In genomic region chr18:35267809-35268208, GRCh38 we compare ENCODE assay signal across 7 cellular contexts. TPM values are rescaled to one million over a fixed set of nuclear protein-coding genes. Genes with fewer than 3 reads are reported as not detected.
DNase-seq lines count a peak whose midpoint lies in the region; ATAC-seq and TF ChIP-seq lines count a peak whose summit lies in the region.

No MANE protein-coding gene starts in this region.

- CTCF ChIA-PET in IMR-90 (lab: Yijun Ruan, JAX): no interaction called here

- no peaks in the 10 kb centered on the region for H3K4me1 ChIP-seq in IMR-90 (ENCODE audit: control insufficient read depth, insufficient read depth, low read length)
- H3K4me1 ChIP-seq in right atrium auricular region: no peaks in the 10 kb centered on the region

- H3K4me3 Mint-ChIP-seq in activated naive CD8-positive, alpha-beta T cell: peak overlapping the region; percentile 93
- H3K4me3 Mint-ChIP-seq in stimulated activated naive CD8-positive, alpha-beta T cell treated with anti-CD3 and anti-CD28 coated beads, Interleukin-15, Interleukin-2, amounts not matched to agents 100 ng/mL and 50 ng/mL, for 24 hours: peak overlapping the region; percentile 84

- no peak overlapping the region for H3K27ac ChIP-seq in IMR-90 (ENCODE audit: insufficient read depth, low read length)
- peak overlapping the region; percentile 88 to 90 for H3K27ac ChIP-seq in right atrium auricular region

- dilution Hi-C loops in IMR-90 (cut with HindIII; ENCODE audit: low sequenced_read_pairs, unreplicated experiment): no loop called here

- H2AFZ ChIP-seq in IMR-90 (replicated peaks; ENCODE audit: low read length, poor library complexity): peak overlapping the region; percentile 18

- no peak overlapping the region for H4K8ac ChIP-seq in IMR-90 (ENCODE audit: low read depth in 2 of 2, low read length in 2 of 2)

- peaks cover 5% of the 10 kb centered on the region for H3K36me3 Mint-ChIP-seq in activated naive CD8-positive, alpha-beta T cell
- peaks cover 39% of the 10 kb centered on the region for H3K36me3 Mint-ChIP-seq in stimulated activated naive CD8-positive, alpha-beta T cell treated with anti-CD3 and anti-CD28 coated beads, Interleukin-15, Interleukin-2, amounts not matched to agents 100 ng/mL and 50 ng/mL, for 24 hours (ENCODE audit: low read depth)

- H2AK5ac ChIP-seq in IMR-90 (ENCODE audit: low read depth, low read length): no peak overlapping the region

- H3K4me3 ChIP-seq in IMR-90 (ENCODE audit: insufficient read depth, low read depth, low read length): no peak overlapping the region
- H3K4me3 ChIP-seq in right atrium auricular region: peak overlapping the region; percentile 63 to 72

- no peak for TF ChIP-seq POLR2A in IMR-90 (IDR thresholded peaks at IDR 0.05; ENCODE audit: low read depth, low read length)

- no peak overlapping the region for H3K18ac ChIP-seq in IMR-90 (ENCODE audit: low read depth, low read length)

- no peak overlapping the region for H2BK5ac ChIP-seq in IMR-90 (ENCODE audit: low read depth, low read length, poor library complexity, severe bottlenecking)

- H3K9me1 ChIP-seq in IMR-90 (ENCODE audit: insufficient read depth, low read length): no peaks in the 10 kb centered on the region

- H3K9me3 Mint-ChIP-seq in activated naive CD8-positive, alpha-beta T cell (ENCODE audit: low read depth): peaks cover 12% of the 10 kb centered on the region
- peaks cover 16% of the 10 kb centered on the region for H3K9me3 Mint-ChIP-seq in stimulated activated naive CD8-positive, alpha-beta T cell treated with anti-CD3 and anti-CD28 coated beads, Interleukin-15, Interleukin-2, amounts not matched to agents 100 ng/mL and 50 ng/mL, for 24 hours

- POLR2A ChIA-PET in IMR-90 (lab: Charles Lee; ENCODE audit: unreplicated experiment): no interaction called here

- no peak overlapping the region for H4K91ac ChIP-seq in IMR-90 (ENCODE audit: insufficient read depth, low read depth, low read length)

- in situ Hi-C loops in IMR-90 (cut with MboI; ENCODE audit: low sequenced_read_pairs): no loop called here

- H3K36me3 ChIP-seq in IMR-90 (ENCODE audit: control insufficient read depth, insufficient read depth, low read length) (peaks cover 19% of the 10 kb centered on the region), right atrium auricular region (peaks cover 6% of the 10 kb centered on the region)

- no peaks in the 10 kb centered on the region for H4K20me1 ChIP-seq in IMR-90 (ENCODE audit: insufficient read depth, low read length)

- H3K27me3 Mint-ChIP-seq in activated naive CD8-positive, alpha-beta T cell: no peaks in the 10 kb centered on the region
- H3K27me3 Mint-ChIP-seq in stimulated activated naive CD8-positive, alpha-beta T cell treated with anti-CD3 and anti-CD28 coated beads, Interleukin-15, Interleukin-2, amounts not matched to agents 100 ng/mL and 50 ng/mL, for 24 hours: no peaks in the 10 kb centered on the region

- no peak for TF ChIP-seq RAD21 in IMR-90 (IDR thresholded peaks at IDR 0.05; ENCODE audit: low read length)

- peak overlapping the region; percentile 88 for H3K27ac Mint-ChIP-seq in activated naive CD8-positive, alpha-beta T cell
- H3K27ac Mint-ChIP-seq in stimulated activated naive CD8-positive, alpha-beta T cell treated with anti-CD3 and anti-CD28 coated beads, Interleukin-15, Interleukin-2, amounts not matched to agents 100 ng/mL and 50 ng/mL, for 24 hours: no peak overlapping the region

- peaks cover 23% of the 10 kb centered on the region for H3K9me3 ChIP-seq in IMR-90 (ENCODE audit: control insufficient read depth, insufficient read depth, low read length)
- H3K9me3 ChIP-seq in right atrium auricular region: no peaks in the 10 kb centered on the region

- H3K4me2 ChIP-seq in IMR-90 (ENCODE audit: low read depth, low read length): no peak overlapping the region

- intact Hi-C loops in IMR-90 (cut with micrococcal nuclease): no loop called here

- ATAC-seq in IMR-90 (ENCODE audit: low read depth) (no peak), GM21526 (IDR thresholded peaks at IDR 0.05; ENCODE audit: low FRiP score, unreplicated experiment) (no peak), HG02973 (IDR thresholded peaks at IDR 0.05; ENCODE audit: unreplicated experiment) (no peak)

- H3K14ac ChIP-seq in IMR-90 (replicated peaks; ENCODE audit: low read depth, low read length): no peak overlapping the region

- DNase-seq in IMR-90 (no peak), right atrium auricular region (ENCODE audit: low spot score) (no peak), cortex of kidney (lab: John Stamatoyannopoulos, UW) (no peak)

- H3K23ac ChIP-seq in IMR-90 (ENCODE audit: low read depth, low read length): no peak overlapping the region

- peaks cover 6 to 8% of the 10 kb centered on the region in 2 experiments; a peak in 2 of 4 replicates for H3K79me1 ChIP-seq in IMR-90 (ENCODE audit: low read depth in 1 of 2, low read length in 2 of 2)

- TF ChIP-seq CTCF in IMR-90 (conservative IDR thresholded peaks at IDR 0.05; ENCODE audit: low read depth, low read length) (no peak), right atrium auricular region (IDR thresholded peaks at IDR 0.05) (no peak)

- no TSS peak for BruUV-seq in IMR-90 (replicated peaks; lab: Mats Ljungman, UMichigan)

- no peak overlapping the region for H3K56ac ChIP-seq in IMR-90 (ENCODE audit: extremely low read depth, insufficient read depth, low read length)

- H4K5ac ChIP-seq in IMR-90 (ENCODE audit: low read depth, low read length): no peak overlapping the region

- H3K9ac ChIP-seq in IMR-90 (ENCODE audit: low read depth, low read length): no peak overlapping the region

- H3K4me1 Mint-ChIP-seq in activated naive CD8-positive, alpha-beta T cell (ENCODE audit: low read depth): peaks cover 26% of the 10 kb centered on the region
- H3K4me1 Mint-ChIP-seq in stimulated activated naive CD8-positive, alpha-beta T cell treated with anti-CD3 and anti-CD28 coated beads, Interleukin-15, Interleukin-2, amounts not matched to agents 100 ng/mL and 50 ng/mL, for 24 hours (ENCODE audit: low read depth): peaks cover 32% of the 10 kb centered on the region

- H2BK15ac ChIP-seq in IMR-90 (ENCODE audit: low read depth, low read length): no peak overlapping the region

- H2BK120ac ChIP-seq in IMR-90 (ENCODE audit: low read depth, low read length): no peak overlapping the region

- no peak overlapping the region for H3K4ac ChIP-seq in IMR-90 (ENCODE audit: low read depth, low read length)

- H2AK9ac ChIP-seq in IMR-90 (replicated peaks; ENCODE audit: low read depth, low read length, poor library complexity): no peak overlapping the region

- 75% methylated on average over 12 of the region's 30 CpGs; no CpG with 5 or more reads in 1 of the 2 experiments for WGBS in IMR-90 (ENCODE audit: extremely low coverage in 2 of 2, insufficient read length in 1 of 2), 2 experiments

- no peak overlapping the region for H2BK20ac ChIP-seq in IMR-90 (ENCODE audit: low read depth, low read length)

- no peaks in the 10 kb centered on the region for H3K27me3 ChIP-seq in IMR-90 (ENCODE audit: control insufficient read depth, insufficient read depth, low read length)
- H3K27me3 ChIP-seq in right atrium auricular region: no peaks in the 10 kb centered on the region

TF ChIP-seq in IMR-90, 13 proteins besides CTCF, POLR2A, EP300 and RAD21:
- TF ChIP-seq, protein P1, sequence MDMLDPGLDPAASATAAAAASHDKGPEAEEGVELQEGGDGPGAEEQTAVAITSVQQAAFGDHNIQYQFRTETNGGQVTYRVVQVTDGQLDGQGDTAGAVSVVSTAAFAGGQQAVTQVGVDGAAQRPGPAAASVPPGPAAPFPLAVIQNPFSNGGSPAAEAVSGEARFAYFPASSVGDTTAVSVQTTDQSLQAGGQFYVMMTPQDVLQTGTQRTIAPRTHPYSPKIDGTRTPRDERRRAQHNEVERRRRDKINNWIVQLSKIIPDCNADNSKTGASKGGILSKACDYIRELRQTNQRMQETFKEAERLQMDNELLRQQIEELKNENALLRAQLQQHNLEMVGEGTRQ (IDR thresholded peaks at IDR 0.05; ENCODE audit: low read depth, low read length): no peak
- TF ChIP-seq NFE2L2 (IDR thresholded peaks at IDR 0.05; ENCODE audit: low read depth, low read length) (no peak), BHLHE40 (IDR thresholded peaks at IDR 0.05; ENCODE audit: low read depth, low read length) (no peak), CEBPB (IDR thresholded peaks at IDR 0.05; ENCODE audit: low read depth, low read length) (no peak), FOS (IDR thresholded peaks at IDR 0.05; ENCODE audit: low read depth, low read length) (no peak), SMC3 (IDR thresholded peaks at IDR 0.05; ENCODE audit: low read depth, low read length) (no peak), RFX5 (IDR thresholded peaks at IDR 0.05; ENCODE audit: low read depth, low read length) (no peak), MAFK (IDR thresholded peaks at IDR 0.05; ENCODE audit: low read depth, low read length) (no peak), MAZ (IDR thresholded peaks at IDR 0.05; ENCODE audit: borderline replicate concordance, low read depth, low read length) (no peak), MXI1 (IDR thresholded peaks at IDR 0.05; ENCODE audit: borderline replicate concordance, low read depth, low read length) (no peak), CHD1 (IDR thresholded peaks at IDR 0.05; ENCODE audit: low read depth, low read length) (no peak), RCOR1 (IDR thresholded peaks at IDR 0.05; ENCODE audit: insufficient replicate concordance, low read length) (no peak)
- TF ChIP-seq, protein P2, sequence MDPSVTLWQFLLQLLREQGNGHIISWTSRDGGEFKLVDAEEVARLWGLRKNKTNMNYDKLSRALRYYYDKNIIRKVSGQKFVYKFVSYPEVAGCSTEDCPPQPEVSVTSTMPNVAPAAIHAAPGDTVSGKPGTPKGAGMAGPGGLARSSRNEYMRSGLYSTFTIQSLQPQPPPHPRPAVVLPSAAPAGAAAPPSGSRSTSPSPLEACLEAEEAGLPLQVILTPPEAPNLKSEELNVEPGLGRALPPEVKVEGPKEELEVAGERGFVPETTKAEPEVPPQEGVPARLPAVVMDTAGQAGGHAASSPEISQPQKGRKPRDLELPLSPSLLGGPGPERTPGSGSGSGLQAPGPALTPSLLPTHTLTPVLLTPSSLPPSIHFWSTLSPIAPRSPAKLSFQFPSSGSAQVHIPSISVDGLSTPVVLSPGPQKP (IDR thresholded peaks at IDR 0.05; ENCODE audit: borderline replicate concordance, low read depth, low read length): no peak

RNA-seq across cellular contexts. Expression of gene ZSCAN30, which starts 22.2 kb away (rescaled TPM):
- 16.9 and 17.7 TPM in 2 replicates for total RNA-seq in IMR-90 (2012; rRNA removed)
- polyA plus RNA-seq in IMR-90 (2012; rRNA removed): 7.0 and 9.9 TPM in 2 replicates
- 2.6 and 2.7 TPM in 2 replicates for polyA plus RNA-seq in IMR-90 (2012; cell fraction: cytosol; rRNA removed)
- polyA plus RNA-seq in IMR-90 (2012; cell fraction: nucleus; rRNA removed; ENCODE audit: low replicate concordance): 6.6 and 41.0 TPM in 2 replicates
- total RNA-seq in right atrium auricular region: 10 to 100 TPM; 12.8 to 18.7 TPM

RNA-seq across cellular contexts. Expression of gene ZNF397, which starts 27.0 kb away (rescaled TPM):
- total RNA-seq in IMR-90 (2012; rRNA removed) (9.9 and 11.1 TPM in 2 replicates), right atrium auricular region (10 to 100 TPM; 11.3 to 12.0 TPM)
- polyA plus RNA-seq in IMR-90 (2012; rRNA removed): 3.2 and 5.5 TPM in 2 replicates
- polyA plus RNA-seq in IMR-90 (2012; cell fraction: cytosol; rRNA removed): 0.70 and 1.9 TPM in 2 replicates
- 1.5 and 9.7 TPM in 2 replicates for polyA plus RNA-seq in IMR-90 (2012; cell fraction: nucleus; rRNA removed; ENCODE audit: low replicate concordance)
